ENCODE assay signal across 16 cellular contexts in the genomic region with DNA sequence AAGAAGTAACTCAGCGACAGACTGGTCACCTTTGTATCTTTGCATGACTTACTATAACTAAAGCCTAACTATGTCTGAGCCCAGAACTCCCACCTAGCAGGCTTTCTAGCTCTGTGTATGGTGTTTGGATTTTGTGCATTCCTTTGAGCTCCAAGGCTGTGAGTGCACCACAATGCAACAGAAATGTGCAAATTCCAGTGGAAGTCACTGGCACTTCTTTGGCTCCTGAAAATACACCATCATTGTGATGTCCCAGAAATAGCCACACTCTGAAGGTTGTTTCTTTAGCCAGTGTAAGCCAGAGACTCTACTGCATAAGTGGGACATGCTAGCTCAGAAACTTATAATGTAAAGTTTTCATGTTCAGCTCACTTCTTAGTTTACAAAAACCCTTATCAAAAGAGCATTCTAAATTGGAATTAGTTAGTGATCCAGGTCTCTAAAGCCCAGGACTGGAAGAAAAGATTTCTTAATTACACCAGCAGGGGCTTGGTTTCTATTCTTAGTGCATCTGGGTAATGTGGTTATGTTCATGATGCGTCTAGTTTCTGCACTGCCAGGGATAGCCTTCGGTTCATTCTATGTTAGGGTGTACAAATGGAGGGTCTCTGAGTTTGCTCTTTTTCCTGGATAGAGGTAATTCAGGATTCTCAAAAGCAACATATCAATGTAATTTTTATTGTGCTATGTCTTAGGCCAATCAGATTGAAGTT.
DNase-seq lines count a peak whose midpoint lies in the region; ATAC-seq, FAIRE-seq and TF ChIP-seq lines count a peak whose summit lies in the region.
"Had no signal": no experiment of that assay in that cellular context is flagged by ENCODE, and none has a peak within 500 bp of the region (broad histone marks: within the 10 kb centered on the region; RNA-seq: fewer than 3 reads in every experiment).

No MANE protein-coding gene starts in this region.

- H3K27ac ChIP-seq in MM.1S (ENCODE audit: low read length) (no peak overlapping the region), astrocyte (ENCODE audit: low read depth, low read length) (peak overlapping the region; percentile 69), hepatocyte (peak overlapping the region; percentile 64), smooth muscle cell (ENCODE audit: low read depth) (peak overlapping the region; percentile 14), uterus (no peak overlapping the region)
- H3K27ac ChIP-seq: BLaER1 treated with 17β-estradiol and CSF1 and Interleukin-3, amounts not matched to agents 10 nM and 100 nM had no signal

- no peaks in the 10 kb centered on the region for H3K27me3 ChIP-seq in MM.1S (replicated peaks; ENCODE audit: insufficient read depth, low read length)
- H3K27me3 ChIP-seq in astrocyte (ENCODE audit: insufficient read depth, low read length), result no peaks in the 10 kb centered on the region
- no peaks in the 10 kb centered on the region for H3K27me3 ChIP-seq in hepatocyte
- no peaks in the 10 kb centered on the region for H3K27me3 ChIP-seq in smooth muscle cell (ENCODE audit: low read depth)
- no peaks in the 10 kb centered on the region; the same call in 1 of the 2 replicates for H3K27me3 ChIP-seq in Caco-2 (replicated peaks; ENCODE audit: control insufficient read depth, insufficient read depth, low read length)
- H3K27me3 ChIP-seq in uterus, result no peaks in the 10 kb centered on the region
- H3K27me3 ChIP-seq: BLaER1 treated with 17β-estradiol and CSF1 and Interleukin-3, amounts not matched to agents 10 nM and 100 nM had no signal

- H3K4me2 ChIP-seq in MM.1S (ENCODE audit: low read depth, low read length) (no peak overlapping the region), astrocyte (ENCODE audit: low read length) (no peak overlapping the region), hepatocyte (no peak overlapping the region), smooth muscle cell (no peak overlapping the region)
- H3K4me2 ChIP-seq: BLaER1 treated with 17β-estradiol and CSF1 and Interleukin-3, amounts not matched to agents 10 nM and 100 nM had no signal

- ATAC-seq in GM18520 (IDR thresholded peaks at IDR 0.05; ENCODE audit: unreplicated experiment) (no peak), HG03045 (IDR thresholded peaks at IDR 0.05; ENCODE audit: unreplicated experiment) (no peak)

- H3K36me3 ChIP-seq in MM.1S (replicated peaks; ENCODE audit: insufficient read depth, low read length), result no peaks in the 10 kb centered on the region
- H3K36me3 ChIP-seq in astrocyte (ENCODE audit: insufficient read depth, low read length), result no peaks in the 10 kb centered on the region
- no peaks in the 10 kb centered on the region for H3K36me3 ChIP-seq in hepatocyte (replicated peaks; ENCODE audit: insufficient read depth, low read depth)
- no peaks in the 10 kb centered on the region for H3K36me3 ChIP-seq in smooth muscle cell (ENCODE audit: low read depth)
- no peaks in the 10 kb centered on the region for H3K36me3 ChIP-seq in Caco-2 (ENCODE audit: control insufficient read depth, insufficient read depth, low read length)
- H3K36me3 ChIP-seq in uterus, result no peaks in the 10 kb centered on the region
- H3K36me3 ChIP-seq: BLaER1 treated with 17β-estradiol and CSF1 and Interleukin-3, amounts not matched to agents 10 nM and 100 nM had no signal

- H3K4me3 ChIP-seq in MM.1S (ENCODE audit: low read length) (no peak overlapping the region), astrocyte (ENCODE audit: insufficient read depth, low read depth, low read length) (no peak overlapping the region), hepatocyte (no peak overlapping the region), smooth muscle cell (no peak overlapping the region), Caco-2 (ENCODE audit: low read depth, low read length) (no peak overlapping the region), uterus (no peak overlapping the region)
- H3K4me3 ChIP-seq: BLaER1 treated with 17β-estradiol and CSF1 and Interleukin-3, amounts not matched to agents 10 nM and 100 nM had no signal

- H3K79me2 ChIP-seq in MM.1S (ENCODE audit: low read length) (no peaks in the 10 kb centered on the region), astrocyte (ENCODE audit: insufficient read depth, low read length) (no peaks in the 10 kb centered on the region), hepatocyte (no peaks in the 10 kb centered on the region), smooth muscle cell (ENCODE audit: low read depth) (no peaks in the 10 kb centered on the region)

- H3K36me3 Mint-ChIP-seq in astrocyte (ENCODE audit: low read depth, unreplicated experiment) (no peaks in the 10 kb centered on the region), Caco-2 (ENCODE audit: insufficient read depth, unreplicated experiment) (no peaks in the 10 kb centered on the region)

- H3F3A ChIP-seq in MM.1S (ENCODE audit: insufficient read depth, low read length) (no peaks in the 10 kb centered on the region), smooth muscle cell (ENCODE audit: low read depth) (no peaks in the 10 kb centered on the region)

- BruUV-seq in Caco-2 (replicated peaks; lab: Mats Ljungman, UMichigan), result no TSS peak

- H3K4me3 Mint-ChIP-seq in astrocyte (ENCODE audit: unreplicated experiment) (no peak overlapping the region), Caco-2 (ENCODE audit: unreplicated experiment) (no peak overlapping the region)

- peaks cover 19% of the 10 kb centered on the region for H3K4me1 Mint-ChIP-seq in astrocyte (ENCODE audit: low read depth, unreplicated experiment)
- H3K4me1 Mint-ChIP-seq in Caco-2 (ENCODE audit: low read depth, unreplicated experiment), result peaks cover 14% of the 10 kb centered on the region

- FAIRE-seq in astrocyte (lab: Jason Lieb, UNC), result peak; percentile 13
- FAIRE-seq: GM12892, H54 had no signal

- CTCF ChIA-PET in Caco-2 (lab: Charles Lee), result no interaction called here

- H3K9me3 Mint-ChIP-seq in astrocyte (ENCODE audit: unreplicated experiment), result no peaks in the 10 kb centered on the region
- no peaks in the 10 kb centered on the region for H3K9me3 Mint-ChIP-seq in Caco-2 (ENCODE audit: unreplicated experiment)

- H3K9me3 ChIP-seq in MM.1S (replicated peaks; ENCODE audit: insufficient read depth, low read length) (no peaks in the 10 kb centered on the region), astrocyte (ENCODE audit: insufficient read depth, low read depth, low read length) (no peaks in the 10 kb centered on the region), hepatocyte (ENCODE audit: low read depth) (no peaks in the 10 kb centered on the region), smooth muscle cell (replicated peaks; ENCODE audit: low read depth) (no peaks in the 10 kb centered on the region), Caco-2 (no peaks in the 10 kb centered on the region), uterus (no peaks in the 10 kb centered on the region)
- H3K9me3 ChIP-seq: BLaER1 treated with 17β-estradiol and CSF1 and Interleukin-3, amounts not matched to agents 10 nM and 100 nM had no signal

- POLR2A ChIA-PET in Caco-2 (lab: Charles Lee), result no interaction called here

- DNase-seq in MM.1S, result no peak
- DNase-seq in astrocyte (ENCODE audit: low read depth), result peak; percentile 41
- no peak for DNase-seq in hepatocyte (ENCODE audit: low spot score)
- no peak for DNase-seq in smooth muscle cell (lab: John Stamatoyannopoulos, UW; ENCODE audit: unreplicated experiment)
- no peak for DNase-seq in Caco-2
- DNase-seq in uterus, result no peak
- DNase-seq: NCI-H1417, NCI-H2029, NCI-H2171 treated with DMSO at 0.1 percent for 48 hours, NCI-H510A, RPMI8226 had no signal

- H3K9ac ChIP-seq in MM.1S (ENCODE audit: low read length) (no peak overlapping the region), astrocyte (ENCODE audit: low read length) (no peak overlapping the region), smooth muscle cell (ENCODE audit: low read depth) (no peak overlapping the region)
- H3K9ac ChIP-seq: BLaER1 treated with 17β-estradiol and CSF1 and Interleukin-3, amounts not matched to agents 10 nM and 100 nM had no signal

- H3K9me2 ChIP-seq in MM.1S (replicated peaks; ENCODE audit: insufficient read depth, low read length), result no peaks in the 10 kb centered on the region
- H3K9me2 ChIP-seq in hepatocyte (replicated peaks; ENCODE audit: insufficient read depth), result no peaks in the 10 kb centered on the region

- intact Hi-C loops in Caco-2 (cut with micrococcal nuclease; ENCODE audit: unreplicated experiment), result no loop called here
- intact Hi-C loops in uterus (cut with DNase I; ENCODE audit: low total_unique reads), result no loop called here

- H3K4me1 ChIP-seq in MM.1S (ENCODE audit: low read length) (no peaks in the 10 kb centered on the region), astrocyte (ENCODE audit: insufficient read depth, low read length) (peaks cover 10% of the 10 kb centered on the region), hepatocyte (ENCODE audit: insufficient read depth) (peaks cover 23% of the 10 kb centered on the region), smooth muscle cell (ENCODE audit: low read depth) (peaks cover 14% of the 10 kb centered on the region), Caco-2 (peaks cover 27% of the 10 kb centered on the region), uterus (no peaks in the 10 kb centered on the region)

- no peak overlapping the region for H3K27ac Mint-ChIP-seq in astrocyte (ENCODE audit: unreplicated experiment)
- no peak overlapping the region for H3K27ac Mint-ChIP-seq in Caco-2 (ENCODE audit: unreplicated experiment)

- H3K27me3 Mint-ChIP-seq in astrocyte (ENCODE audit: low read depth, unreplicated experiment), result no peaks in the 10 kb centered on the region
- H3K27me3 Mint-ChIP-seq in Caco-2 (ENCODE audit: insufficient read depth, unreplicated experiment), result no peaks in the 10 kb centered on the region

- TF ChIP-seq POLR2A in uterus (IDR thresholded peaks at IDR 0.05), result no peak

- TF ChIP-seq CTCF in MM.1S (IDR thresholded peaks at IDR 0.05; ENCODE audit: low read length) (peak; percentile 11; the same call in 1 of the 2 replicates), astrocyte (IDR thresholded peaks at IDR 0.05; ENCODE audit: insufficient read depth, low read depth, low read length) (no peak), hepatocyte (IDR thresholded peaks at IDR 0.05; ENCODE audit: poor library complexity) (no peak), smooth muscle cell (IDR thresholded peaks at IDR 0.05; ENCODE audit: borderline replicate concordance, insufficient read depth, poor library complexity, severe bottlenecking) (no peak), Caco-2 (IDR thresholded peaks at IDR 0.05; ENCODE audit: insufficient read depth in 1 of 2, low read depth in 1 of 2, low read length in 1 of 2, severe bottlenecking in 1 of 2, unreplicated experiment in 1 of 2) (no peak), uterus (IDR thresholded peaks at IDR 0.05) (no peak)

- WGBS in hepatocyte (ENCODE audit: low lambda C conversion rate, missing lambda C conversion rate), result 74% methylated on average over 3 of the region's 3 CpGs
- 54% methylated on average over 3 of the region's 3 CpGs for WGBS in smooth muscle cell (ENCODE audit: low lambda C conversion rate)

- H4K20me1 ChIP-seq in MM.1S (ENCODE audit: insufficient read depth, low read length) (no peaks in the 10 kb centered on the region), astrocyte (ENCODE audit: insufficient read depth, low read length) (no peaks in the 10 kb centered on the region), hepatocyte (ENCODE audit: insufficient read depth, poor library complexity, severe bottlenecking) (no peaks in the 10 kb centered on the region), smooth muscle cell (ENCODE audit: low read depth) (no peaks in the 10 kb centered on the region)
- H4K20me1 ChIP-seq: BLaER1 treated with 17β-estradiol and CSF1 and Interleukin-3, amounts not matched to agents 10 nM and 100 nM had no signal

- H2AFZ ChIP-seq in MM.1S (ENCODE audit: low read length) (no peak overlapping the region), astrocyte (ENCODE audit: low read depth, low read length) (no peak overlapping the region), hepatocyte (no peak overlapping the region), smooth muscle cell (ENCODE audit: low read depth) (peak overlapping the region; percentile 2)

Comparison
In these comparisons a context has a peak if more than half of its experiments do, and no peak if none do; other contexts are left out.
1. H3K27ac ChIP-seq: peak in astrocyte (single experiment), hepatocyte (single experiment) and smooth muscle cell (single experiment); none in MM.1S (single experiment) and uterus (0 of 2).